22 cellular contexts compared by ENCODE assay signal in genomic region chr12:3141339-3142321, GRCh38.
DNase-seq lines count a peak whose midpoint lies in the region; ATAC-seq and TF ChIP-seq lines count a peak whose summit lies in the region.
"Had no signal": no experiment of that assay in that cellular context is flagged by ENCODE, and none has a peak within 500 bp of the region (broad histone marks: within the 10 kb centered on the region; RNA-seq: fewer than 3 reads in every experiment).

No MANE protein-coding gene starts in this region.

- H2AK5ac ChIP-seq in trophoblast cell (ENCODE audit: low read length) = no peak overlapping the region

- BruUV-seq in PC-3 (replicated peaks; lab: Mats Ljungman, UMichigan) = no TSS peak

- TF ChIP-seq CTCF in PC-3 (conservative IDR thresholded peaks at IDR 0.05; ENCODE audit: low read depth, low read length) = 0 out of 2 replicates have a peak, but pooled peaks have one; percentile 15
- no peak for TF ChIP-seq CTCF in left ventricle myocardium inferior (IDR thresholded peaks at IDR 0.05; ENCODE audit: borderline replicate concordance)

- no peak overlapping the region for H2BK5ac ChIP-seq in trophoblast cell (ENCODE audit: low read depth, low read length, poor library complexity)

- no peak overlapping the region for H4K91ac ChIP-seq in trophoblast cell (ENCODE audit: low read depth, low read length)

- H3K9me2 ChIP-seq in PC-3 (replicated peaks; ENCODE audit: low read length) = no peaks in the 10 kb centered on the region

- no peaks in the 10 kb centered on the region for H3K79me2 ChIP-seq in PC-3 (ENCODE audit: low read length)
- H3K79me2 ChIP-seq in trophoblast cell (ENCODE audit: control insufficient read depth, insufficient read depth, low read length, poor library complexity) = no peaks in the 10 kb centered on the region

- no peak overlapping the region for H4K8ac ChIP-seq in trophoblast cell (ENCODE audit: low read depth, low read length)

- H2BK12ac ChIP-seq in trophoblast cell (ENCODE audit: low read length) = no peak overlapping the region

- no peak overlapping the region for H3K14ac ChIP-seq in trophoblast cell (ENCODE audit: low read length)

- ATAC-seq in PC-3 = no peak
- ATAC-seq: activated T-cell treated with anti-CD3 and anti-CD28 coated beads, Interleukin-2, amount 50 U/mL, for 72 hours; stimulated activated naive CD8-positive, alpha-beta T cell treated with anti-CD3 and anti-CD28 coated beads, Interleukin-15, Interleukin-2, amounts not matched to agents 100 U/mL and 50 U/mL, for 24 hours had no signal

- no peaks in the 10 kb centered on the region for H3F3A ChIP-seq in PC-3 (ENCODE audit: low read length, unreplicated experiment)

- no peak overlapping the region for H2AFZ ChIP-seq in PC-3 (ENCODE audit: low read length)
- H2AFZ ChIP-seq in trophoblast cell (ENCODE audit: insufficient read depth, low read length, poor library complexity) = no peak overlapping the region

- H3K4ac ChIP-seq in trophoblast cell (ENCODE audit: low read depth, low read length) = no peak overlapping the region

- intact Hi-C loops in PC-3 (cut with micrococcal nuclease) (no loop called here), left ventricle myocardium inferior (cut with micrococcal nuclease) (loop anchor here (10.0 kb wide), 1 partner anchor 63 kb away; no protein-coding TSS in a partner anchor)

- no peaks in the 10 kb centered on the region for H3K79me1 ChIP-seq in trophoblast cell (ENCODE audit: low read length)

- H3K9me3 ChIP-seq in PC-3 (ENCODE audit: low read length) = no peaks in the 10 kb centered on the region
- no peaks in the 10 kb centered on the region for H3K9me3 ChIP-seq in left ventricle myocardium inferior (replicated peaks)
- no peaks in the 10 kb centered on the region for H3K9me3 ChIP-seq in trophoblast cell (ENCODE audit: insufficient read depth, low read depth, low read length)
- no peaks in the 10 kb centered on the region for H3K9me3 ChIP-seq in effector memory CD4-positive, alpha-beta T cell (ENCODE audit: control insufficient read depth, low read length)
- H3K9me3 ChIP-seq: thyroid gland had no signal

- H4K20me1 ChIP-seq in PC-3 (ENCODE audit: low read length) = no peaks in the 10 kb centered on the region

- H3K23ac ChIP-seq in trophoblast cell (ENCODE audit: low read length) = no peak overlapping the region

- H3K4me1 ChIP-seq in PC-3 (ENCODE audit: insufficient read depth, low read length) (no peaks in the 10 kb centered on the region), left ventricle myocardium inferior (peaks cover 95% of the 10 kb centered on the region), trophoblast cell (ENCODE audit: control insufficient read depth in 1 of 2, insufficient read depth in 2 of 2, low read length in 2 of 2) (no peaks in the 10 kb centered on the region)
- H3K4me1 ChIP-seq in effector memory CD4-positive, alpha-beta T cell (ENCODE audit: control insufficient read depth, insufficient read depth, low read length, poor library complexity, severe bottlenecking) = no peaks in the 10 kb centered on the region

- no peak overlapping the region for H3K9ac ChIP-seq in PC-3 (ENCODE audit: low read length)
- no peak overlapping the region for H3K9ac ChIP-seq in trophoblast cell (ENCODE audit: low read length)

- no peak overlapping the region for H4K12ac ChIP-seq in trophoblast cell (ENCODE audit: low read depth, low read length)

- no peak overlapping the region for H3K27ac ChIP-seq in PC-3 (ENCODE audit: low read length)
- H3K27ac ChIP-seq in left ventricle myocardium inferior (replicated peaks) = peak overlapping the region; percentile 71
- H3K27ac ChIP-seq in trophoblast cell (ENCODE audit: low read depth, low read length) = no peak overlapping the region
- H3K27ac ChIP-seq in effector memory CD4-positive, alpha-beta T cell (ENCODE audit: insufficient read depth, low read length, poor library complexity, severe bottlenecking) = no peak overlapping the region
- H3K27ac ChIP-seq: thyroid gland had no signal

- no peak overlapping the region for H3K4me3 ChIP-seq in H7 (ENCODE audit: insufficient read depth, low read depth, low read length)
- no peak overlapping the region for H3K4me3 ChIP-seq in PC-3 (ENCODE audit: low read length)
- no peak overlapping the region for H3K4me3 ChIP-seq in left ventricle myocardium inferior
- no peak overlapping the region for H3K4me3 ChIP-seq in trophoblast cell (ENCODE audit: low read depth, low read length)
- no peak overlapping the region for H3K4me3 ChIP-seq in effector memory CD4-positive, alpha-beta T cell (ENCODE audit: insufficient read depth, low read depth, low read length, poor library complexity, severe bottlenecking)
- H3K4me3 ChIP-seq: smooth muscle cell, thyroid gland had no signal

- DNase-seq in H7 (peak; percentile 69), PC-3 (peak; percentile 2), left ventricle myocardium inferior (no peak), trophoblast cell (peak; percentile 38 to 55), DMS79 (lab: John Stamatoyannopoulos, UW) (no peak), NCI-H748 (lab: John Stamatoyannopoulos, UW; ENCODE audit: unreplicated experiment) (no peak)
- DNase-seq in effector memory CD4-positive, alpha-beta T cell = no peak
- DNase-seq: activated naive CD4-positive, alpha-beta T cell treated with anti-CD3 and anti-CD28 coated beads, Interleukin-2, amount 10 ng/mL, durations not matched to agents 7 days and 5 days; activated T-cell treated with anti-CD3 and anti-CD28 coated beads, Interleukin-2, amount 50 U/mL, for 72 hours; anterior cingulate cortex; CD4-positive, alpha-beta T cell; DMS153; Kasumi-1; mesenchymal stem cell; naive B cell; NCI-H1092; NCI-H2029; NCI-H345; stimulated activated CD4-positive, alpha-beta T cell treated with anti-CD3 and anti-CD28 coated beads, Interleukin-4, amount 100 ng/mL, for 1 hour; stimulated activated naive CD8-positive, alpha-beta T cell treated with anti-CD3 and anti-CD28 coated beads, Interleukin-15, Interleukin-2, amounts not matched to agents 100 U/mL and 50 U/mL, for 24 hours; thyroid gland had no signal

- H2BK120ac ChIP-seq in trophoblast cell (ENCODE audit: insufficient read depth, low read length, poor library complexity) = no peak overlapping the region

- POLR2A ChIA-PET in PC-3 (lab: Charles Lee; ENCODE audit: unreplicated experiment) = no interaction called here

- CTCF ChIA-PET in PC-3 (lab: Charles Lee) = no interaction called here

- H3K4me2 ChIP-seq in PC-3 (ENCODE audit: low read length) = no peak overlapping the region
- no peak overlapping the region for H3K4me2 ChIP-seq in trophoblast cell (ENCODE audit: low read length)
- H3K4me2 ChIP-seq: smooth muscle cell had no signal

- WGBS in trophoblast cell (ENCODE audit: extremely low coverage, insufficient coverage, insufficient read length) = no CpG with 5 or more reads among the region's 25 CpGs

- H3K18ac ChIP-seq in trophoblast cell (ENCODE audit: low read length) = no peak overlapping the region

- H3K36me3 ChIP-seq in H7 (replicated peaks; ENCODE audit: control insufficient read depth, insufficient read depth, low read length) (no peaks in the 10 kb centered on the region), PC-3 (ENCODE audit: low read depth, low read length) (no peaks in the 10 kb centered on the region), left ventricle myocardium inferior (no peaks in the 10 kb centered on the region), trophoblast cell (ENCODE audit: control insufficient read depth in 1 of 2, insufficient read depth in 2 of 2, low read length in 2 of 2) (no peaks in the 10 kb centered on the region)
- no peaks in the 10 kb centered on the region for H3K36me3 ChIP-seq in effector memory CD4-positive, alpha-beta T cell (ENCODE audit: control insufficient read depth, insufficient read depth, low read length)
- H3K36me3 ChIP-seq: thyroid gland had no signal

- no peaks in the 10 kb centered on the region for H3K27me3 ChIP-seq in H7 (ENCODE audit: control insufficient read depth, insufficient read depth, low read length)
- H3K27me3 ChIP-seq in PC-3 (ENCODE audit: low read length) = no peaks in the 10 kb centered on the region
- H3K27me3 ChIP-seq in left ventricle myocardium inferior (ENCODE audit: low read depth) = no peaks in the 10 kb centered on the region
- H3K27me3 ChIP-seq in trophoblast cell (ENCODE audit: insufficient read depth, low read length) = no peaks in the 10 kb centered on the region
- no peaks in the 10 kb centered on the region for H3K27me3 ChIP-seq in effector memory CD4-positive, alpha-beta T cell (replicated peaks; ENCODE audit: control insufficient read depth, insufficient read depth, low read length, poor library complexity, severe bottlenecking)
- H3K27me3 ChIP-seq: thyroid gland had no signal

Comparison
In these comparisons a context has a peak if more than half of its experiments do, and no peak if none do; other contexts are left out.
1. DNase-seq: peak in H7 (single experiment), PC-3 (single experiment) and trophoblast cell (2 of 2); none in left ventricle myocardium inferior (single experiment), DMS79 (single experiment), NCI-H748 (single experiment) and effector memory CD4-positive, alpha-beta T cell (0 of 3).